ENCODE assay signal across 2 cellular contexts in the genomic region with DNA sequence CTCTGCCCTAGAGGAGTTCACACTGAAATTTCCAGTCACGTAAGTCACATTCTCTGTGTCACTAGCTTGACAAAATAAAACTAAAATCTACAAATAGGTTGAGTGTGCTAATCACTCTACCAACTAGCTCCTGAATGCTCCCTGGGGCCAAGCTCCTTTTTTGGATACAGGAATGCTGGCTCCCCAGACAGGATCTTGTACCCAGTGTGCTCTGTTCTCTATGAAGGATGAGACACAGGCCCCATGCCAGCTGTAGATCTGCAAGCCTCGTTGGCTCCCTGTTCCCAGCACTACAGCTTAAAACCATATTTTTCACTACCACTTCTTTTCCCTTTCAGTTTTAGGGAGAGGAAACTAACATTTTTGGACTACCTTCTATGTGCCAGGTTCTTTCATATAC.
TF ChIP-seq lines count a peak whose summit lies in the region.

No MANE protein-coding gene starts in this region.

TF ChIP-seq in HCT116, 20 proteins besides CTCF, POLR2A, EP300 and RAD21:
- no peak for TF ChIP-seq TCF7L2 (IDR thresholded peaks at IDR 0.05; ENCODE audit: borderline replicate concordance, extremely low read depth, insufficient read depth, insufficient read length)
- TF ChIP-seq EGR1 (IDR thresholded peaks at IDR 0.05; ENCODE audit: low read depth) = no peak
- TF ChIP-seq, protein P1, sequence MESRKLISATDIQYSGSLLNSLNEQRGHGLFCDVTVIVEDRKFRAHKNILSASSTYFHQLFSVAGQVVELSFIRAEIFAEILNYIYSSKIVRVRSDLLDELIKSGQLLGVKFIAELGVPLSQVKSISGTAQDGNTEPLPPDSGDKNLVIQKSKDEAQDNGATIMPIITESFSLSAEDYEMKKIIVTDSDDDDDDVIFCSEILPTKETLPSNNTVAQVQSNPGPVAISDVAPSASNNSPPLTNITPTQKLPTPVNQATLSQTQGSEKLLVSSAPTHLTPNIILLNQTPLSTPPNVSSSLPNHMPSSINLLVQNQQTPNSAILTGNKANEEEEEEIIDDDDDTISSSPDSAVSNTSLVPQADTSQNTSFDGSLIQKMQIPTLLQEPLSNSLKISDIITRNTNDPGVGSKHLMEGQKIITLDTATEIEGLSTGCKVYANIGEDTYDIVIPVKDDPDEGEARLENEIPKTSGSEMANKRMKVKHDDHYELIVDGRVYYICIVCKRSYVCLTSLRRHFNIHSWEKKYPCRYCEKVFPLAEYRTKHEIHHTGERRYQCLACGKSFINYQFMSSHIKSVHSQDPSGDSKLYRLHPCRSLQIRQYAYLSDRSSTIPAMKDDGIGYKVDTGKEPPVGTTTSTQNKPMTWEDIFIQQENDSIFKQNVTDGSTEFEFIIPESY (IDR thresholded peaks at IDR 0.05; ENCODE audit: extremely low read depth, insufficient replicate concordance, low read length) = no peak
- TF ChIP-seq SIN3A (IDR thresholded peaks at IDR 0.05; ENCODE audit: low read depth) = no peak
- no peak for TF ChIP-seq EZH2 (IDR thresholded peaks at IDR 0.05)
- no peak for TF ChIP-seq SRF (IDR thresholded peaks at IDR 0.05; ENCODE audit: low read depth)
- no peak for TF ChIP-seq ELF1 (IDR thresholded peaks at IDR 0.05; ENCODE audit: borderline replicate concordance, low read depth)
- no peak for TF ChIP-seq CEBPB (IDR thresholded peaks at IDR 0.05; ENCODE audit: low read depth)
- no peak for TF ChIP-seq SP1 (IDR thresholded peaks at IDR 0.05; ENCODE audit: low read depth)
- TF ChIP-seq FOSL1 (IDR thresholded peaks at IDR 0.05; ENCODE audit: low read depth) = no peak
- TF ChIP-seq, protein P2, sequence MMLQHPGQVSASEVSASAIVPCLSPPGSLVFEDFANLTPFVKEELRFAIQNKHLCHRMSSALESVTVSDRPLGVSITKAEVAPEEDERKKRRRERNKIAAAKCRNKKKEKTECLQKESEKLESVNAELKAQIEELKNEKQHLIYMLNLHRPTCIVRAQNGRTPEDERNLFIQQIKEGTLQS (IDR thresholded peaks at IDR 0.05) = no peak
- TF ChIP-seq, protein P3, sequence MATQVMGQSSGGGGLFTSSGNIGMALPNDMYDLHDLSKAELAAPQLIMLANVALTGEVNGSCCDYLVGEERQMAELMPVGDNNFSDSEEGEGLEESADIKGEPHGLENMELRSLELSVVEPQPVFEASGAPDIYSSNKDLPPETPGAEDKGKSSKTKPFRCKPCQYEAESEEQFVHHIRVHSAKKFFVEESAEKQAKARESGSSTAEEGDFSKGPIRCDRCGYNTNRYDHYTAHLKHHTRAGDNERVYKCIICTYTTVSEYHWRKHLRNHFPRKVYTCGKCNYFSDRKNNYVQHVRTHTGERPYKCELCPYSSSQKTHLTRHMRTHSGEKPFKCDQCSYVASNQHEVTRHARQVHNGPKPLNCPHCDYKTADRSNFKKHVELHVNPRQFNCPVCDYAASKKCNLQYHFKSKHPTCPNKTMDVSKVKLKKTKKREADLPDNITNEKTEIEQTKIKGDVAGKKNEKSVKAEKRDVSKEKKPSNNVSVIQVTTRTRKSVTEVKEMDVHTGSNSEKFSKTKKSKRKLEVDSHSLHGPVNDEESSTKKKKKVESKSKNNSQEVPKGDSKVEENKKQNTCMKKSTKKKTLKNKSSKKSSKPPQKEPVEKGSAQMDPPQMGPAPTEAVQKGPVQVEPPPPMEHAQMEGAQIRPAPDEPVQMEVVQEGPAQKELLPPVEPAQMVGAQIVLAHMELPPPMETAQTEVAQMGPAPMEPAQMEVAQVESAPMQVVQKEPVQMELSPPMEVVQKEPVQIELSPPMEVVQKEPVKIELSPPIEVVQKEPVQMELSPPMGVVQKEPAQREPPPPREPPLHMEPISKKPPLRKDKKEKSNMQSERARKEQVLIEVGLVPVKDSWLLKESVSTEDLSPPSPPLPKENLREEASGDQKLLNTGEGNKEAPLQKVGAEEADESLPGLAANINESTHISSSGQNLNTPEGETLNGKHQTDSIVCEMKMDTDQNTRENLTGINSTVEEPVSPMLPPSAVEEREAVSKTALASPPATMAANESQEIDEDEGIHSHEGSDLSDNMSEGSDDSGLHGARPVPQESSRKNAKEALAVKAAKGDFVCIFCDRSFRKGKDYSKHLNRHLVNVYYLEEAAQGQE (IDR thresholded peaks at IDR 0.05; ENCODE audit: low read depth) = no peak
- no peak for TF ChIP-seq CBX3 (IDR thresholded peaks at IDR 0.05; ENCODE audit: low read depth)

TF ChIP-seq in H1, 55 proteins besides CTCF, POLR2A, EP300 and RAD21:
- no peak for TF ChIP-seq CBX8 (IDR thresholded peaks at IDR 0.05; ENCODE audit: borderline replicate concordance, low read depth, low read length)
- TF ChIP-seq CHD2 (IDR thresholded peaks at IDR 0.05; ENCODE audit: low read length) = no peak
- no peak for TF ChIP-seq JUND (IDR thresholded peaks at IDR 0.05; ENCODE audit: low read length)
- no peak for TF ChIP-seq SUZ12 (IDR thresholded peaks at IDR 0.05; ENCODE audit: low read length)
- TF ChIP-seq CBX5 (IDR thresholded peaks at IDR 0.05; ENCODE audit: low read depth, low read length) = no peak
- TF ChIP-seq PHF8 (conservative IDR thresholded peaks at IDR 0.05; ENCODE audit: low read depth, low read length) = no peak
- TF ChIP-seq, protein P4, sequence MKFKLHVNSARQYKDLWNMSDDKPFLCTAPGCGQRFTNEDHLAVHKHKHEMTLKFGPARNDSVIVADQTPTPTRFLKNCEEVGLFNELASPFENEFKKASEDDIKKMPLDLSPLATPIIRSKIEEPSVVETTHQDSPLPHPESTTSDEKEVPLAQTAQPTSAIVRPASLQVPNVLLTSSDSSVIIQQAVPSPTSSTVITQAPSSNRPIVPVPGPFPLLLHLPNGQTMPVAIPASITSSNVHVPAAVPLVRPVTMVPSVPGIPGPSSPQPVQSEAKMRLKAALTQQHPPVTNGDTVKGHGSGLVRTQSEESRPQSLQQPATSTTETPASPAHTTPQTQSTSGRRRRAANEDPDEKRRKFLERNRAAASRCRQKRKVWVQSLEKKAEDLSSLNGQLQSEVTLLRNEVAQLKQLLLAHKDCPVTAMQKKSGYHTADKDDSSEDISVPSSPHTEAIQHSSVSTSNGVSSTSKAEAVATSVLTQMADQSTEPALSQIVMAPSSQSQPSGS (IDR thresholded peaks at IDR 0.05; ENCODE audit: low read length) = no peak
- TF ChIP-seq, protein P5, sequence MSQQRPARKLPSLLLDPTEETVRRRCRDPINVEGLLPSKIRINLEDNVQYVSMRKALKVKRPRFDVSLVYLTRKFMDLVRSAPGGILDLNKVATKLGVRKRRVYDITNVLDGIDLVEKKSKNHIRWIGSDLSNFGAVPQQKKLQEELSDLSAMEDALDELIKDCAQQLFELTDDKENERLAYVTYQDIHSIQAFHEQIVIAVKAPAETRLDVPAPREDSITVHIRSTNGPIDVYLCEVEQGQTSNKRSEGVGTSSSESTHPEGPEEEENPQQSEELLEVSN (IDR thresholded peaks at IDR 0.05) = no peak
- no peak for TF ChIP-seq GABPA (IDR thresholded peaks at IDR 0.05; ENCODE audit: borderline replicate concordance, insufficient read depth, low read length)
- TF ChIP-seq JUN (IDR thresholded peaks at IDR 0.05; ENCODE audit: low read depth, low read length) = no peak
- TF ChIP-seq CHD1 (IDR thresholded peaks at IDR 0.05; ENCODE audit: low read depth, low read length) = no peak
- no peak for TF ChIP-seq ZNF274 (IDR thresholded peaks at IDR 0.05; ENCODE audit: borderline replicate concordance, extremely low read depth, low read length)
- TF ChIP-seq SAP30 (IDR thresholded peaks at IDR 0.05; ENCODE audit: insufficient read depth, insufficient replicate concordance, low read length) = no peak
- no peak for TF ChIP-seq RBBP5 (IDR thresholded peaks at IDR 0.05; ENCODE audit: borderline replicate concordance, low read depth, low read length)
- TF ChIP-seq BACH1 (IDR thresholded peaks at IDR 0.05; ENCODE audit: low read length) = no peak
- TF ChIP-seq EGR1 (IDR thresholded peaks at IDR 0.05; ENCODE audit: borderline replicate concordance, low read depth, low read length) = no peak
TF ChIP-seq in H1: peak in this region for 0.
